In genomic region chr13:36998624-36999041, GRCh38 we compare ENCODE assay signal across 1 cellular context.
TF ChIP-seq lines count a peak whose summit lies in the region.

No MANE protein-coding gene starts in this region.

TF ChIP-seq in GM12878, 131 proteins besides CTCF, POLR2A, EP300 and RAD21 (continued from another document):
- TF ChIP-seq E4F1 (IDR thresholded peaks at IDR 0.05; ENCODE audit: borderline replicate concordance, partially characterized antibody): no peak
- TF ChIP-seq SKIL (IDR thresholded peaks at IDR 0.05; ENCODE audit: low read depth, poor library complexity, severe bottlenecking): no peak
- no peak for TF ChIP-seq IRF3 (IDR thresholded peaks at IDR 0.05)
- TF ChIP-seq JUND (IDR thresholded peaks at IDR 0.05; ENCODE audit: low read depth, low read length): no peak
- no peak for TF ChIP-seq STAT1 (conservative IDR thresholded peaks at IDR 0.05)
- no peak for TF ChIP-seq ZBED1 (IDR thresholded peaks at IDR 0.05; ENCODE audit: borderline replicate concordance)
- no peak for TF ChIP-seq ZNF24 (IDR thresholded peaks at IDR 0.05)
